9 cellular contexts compared by ENCODE assay signal in the genomic region with DNA sequence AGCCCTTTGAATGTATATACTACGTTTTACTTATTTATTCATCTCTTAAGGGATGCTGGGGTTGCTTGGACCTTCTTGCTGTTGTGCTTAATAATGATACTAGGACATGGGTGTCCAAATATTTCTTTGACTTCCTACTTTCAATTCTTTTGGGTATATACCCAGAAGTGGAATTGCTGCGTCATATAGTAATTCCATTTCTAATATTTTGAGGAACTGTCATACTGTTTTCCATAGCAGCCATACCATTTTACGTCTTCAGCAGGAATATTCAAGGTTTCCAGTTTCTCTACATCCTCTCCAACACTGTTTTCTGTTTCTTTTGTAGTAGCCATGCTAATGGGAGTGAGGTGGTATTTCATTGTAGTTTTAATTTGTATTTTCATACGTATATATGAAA. TPM values are rescaled to one million over a fixed set of nuclear protein-coding genes. Genes with fewer than 3 reads are reported as not detected.
A peak's percentile ranks its signal among the peaks of the same experiment; 100 is the strongest.
DNase-seq lines count a peak whose midpoint lies in the region; ATAC-seq lines count a peak whose summit lies in the region.
"Had no signal": no experiment of that assay in that cellular context is flagged by ENCODE, and none has a peak within 500 bp of the region (broad histone marks: within the 10 kb centered on the region; RNA-seq: fewer than 3 reads in every experiment).

No MANE protein-coding gene starts in this region.

- DNase-seq in adipocyte (ENCODE audit: low read depth): no peak
- DNase-seq in sciatic nerve (ENCODE audit: low spot score): no peak
- no peak for DNase-seq in DMS53 (lab: John Stamatoyannopoulos, UW)
- no peak for DNase-seq in dedifferentiated amniotic fluid mesenchymal stem cell (ENCODE audit: extremely low spot score)
- DNase-seq in SIG-M5 (lab: John Stamatoyannopoulos, UW): no peak
- DNase-seq in EL: no peak
- DNase-seq: naive B cell had no signal

- H3K4me3 ChIP-seq in adipocyte (ENCODE audit: low read length): peak overlapping the region; percentile 70

- intact Hi-C loops in sciatic nerve (cut with DNase I): no loop called here

- no peaks in the 10 kb centered on the region for H3K36me3 ChIP-seq in adipocyte (ENCODE audit: control insufficient read depth, insufficient read depth, low read length, severe bottlenecking)

- H3K9me3 ChIP-seq in adipocyte (ENCODE audit: control insufficient read depth, low read length): no peaks in the 10 kb centered on the region

- no peaks in the 10 kb centered on the region for H3K27me3 ChIP-seq in adipocyte (replicated peaks; ENCODE audit: control insufficient read depth, insufficient read depth, low read length)

- ATAC-seq in GM19023 (IDR thresholded peaks at IDR 0.05; ENCODE audit: unreplicated experiment) (peak; percentile 13), HG02678 (IDR thresholded peaks at IDR 0.05; ENCODE audit: unreplicated experiment) (peak; percentile 38), sciatic nerve (peak; percentile 10)

- H3K4me1 ChIP-seq in adipocyte (ENCODE audit: control insufficient read depth, insufficient read depth, low read length): peaks cover 28% of the 10 kb centered on the region

- H3K9ac ChIP-seq in adipocyte (ENCODE audit: low read length): peak overlapping the region; percentile 2

RNA-seq across cellular contexts. Expression of a gene that starts 21.1 kb away (rescaled TPM):
- total RNA-seq in sciatic nerve: 69.9 TPM

RNA-seq across cellular contexts. Expression of a gene that starts 49.3 kb away (rescaled TPM):
- total RNA-seq in sciatic nerve: not detected
